In genomic region chr6:136952714-136953260, GRCh38 we compare ENCODE assay signal across 1 cellular context.
TF ChIP-seq lines count a peak whose summit lies in the region.

No MANE protein-coding gene starts in this region.

TF ChIP-seq in GM23338, 12 proteins besides CTCF, POLR2A, EP300 and RAD21 (continued from another document):
- TF ChIP-seq ZNF462 (CRISPR knock-in tag; IDR thresholded peaks at IDR 0.05), result no peak
